ENCODE assay signal across 2 cellular contexts in the genomic region with DNA sequence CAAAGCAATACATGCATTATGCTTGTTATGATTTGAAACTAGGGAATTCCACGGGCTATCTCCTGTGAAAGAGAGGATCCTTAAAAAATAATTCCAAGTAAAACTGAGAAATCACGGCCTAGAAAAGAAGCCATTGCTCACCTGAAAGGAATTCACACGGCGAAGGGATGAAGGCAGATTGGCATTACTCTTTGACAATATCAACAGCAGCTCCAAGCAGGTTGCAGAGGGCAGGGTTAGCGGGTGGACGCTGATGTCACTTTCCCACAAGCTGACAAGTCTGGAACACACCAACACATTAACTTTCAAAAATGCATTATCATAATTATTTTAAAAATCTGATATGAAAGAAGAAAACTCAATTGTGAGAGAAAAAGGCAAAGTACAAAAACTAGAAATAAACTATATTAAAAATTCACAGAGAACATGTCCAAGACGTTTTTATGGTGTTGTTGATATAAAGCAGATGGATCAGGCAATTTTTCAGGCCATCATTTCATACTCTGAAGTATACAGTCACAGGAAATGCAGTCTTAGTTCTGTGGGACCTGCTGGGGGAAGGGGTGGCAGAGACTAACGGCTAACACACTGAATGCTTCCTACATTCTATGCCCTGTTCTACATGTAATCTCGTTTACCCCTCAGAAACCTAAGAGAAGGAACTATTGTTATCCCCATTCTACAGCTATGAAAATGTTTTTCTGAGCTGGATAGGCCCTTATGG.
TF ChIP-seq lines count a peak whose summit lies in the region.

No MANE protein-coding gene starts in this region.

TF ChIP-seq in GM23338, 12 proteins besides CTCF, POLR2A, EP300 and RAD21 (continues in another document):
- TF ChIP-seq ZNF331 (CRISPR knock-in tag; IDR thresholded peaks at IDR 0.05; ENCODE audit: low read depth): no peak
- TF ChIP-seq EZH2 (IDR thresholded peaks at IDR 0.05; ENCODE audit: low read depth, unreplicated experiment): no peak
- no peak for TF ChIP-seq REST (IDR thresholded peaks at IDR 0.05; ENCODE audit: unreplicated experiment)
- no peak for TF ChIP-seq NANOG (IDR thresholded peaks at IDR 0.05; ENCODE audit: borderline replicate concordance)
- TF ChIP-seq JUNB (IDR thresholded peaks at IDR 0.05; ENCODE audit: unreplicated experiment): no peak
- no peak for TF ChIP-seq POLR2AphosphoS5 (IDR thresholded peaks at IDR 0.05; ENCODE audit: low read depth)
- TF ChIP-seq STAT1 (IDR thresholded peaks at IDR 0.05; ENCODE audit: unreplicated experiment): no peak
- TF ChIP-seq EZH2phosphoT487 (IDR thresholded peaks at IDR 0.05; ENCODE audit: unreplicated experiment): no peak
- TF ChIP-seq ZNF114 (CRISPR knock-in tag; IDR thresholded peaks at IDR 0.05): no peak
- TF ChIP-seq, protein P1, sequence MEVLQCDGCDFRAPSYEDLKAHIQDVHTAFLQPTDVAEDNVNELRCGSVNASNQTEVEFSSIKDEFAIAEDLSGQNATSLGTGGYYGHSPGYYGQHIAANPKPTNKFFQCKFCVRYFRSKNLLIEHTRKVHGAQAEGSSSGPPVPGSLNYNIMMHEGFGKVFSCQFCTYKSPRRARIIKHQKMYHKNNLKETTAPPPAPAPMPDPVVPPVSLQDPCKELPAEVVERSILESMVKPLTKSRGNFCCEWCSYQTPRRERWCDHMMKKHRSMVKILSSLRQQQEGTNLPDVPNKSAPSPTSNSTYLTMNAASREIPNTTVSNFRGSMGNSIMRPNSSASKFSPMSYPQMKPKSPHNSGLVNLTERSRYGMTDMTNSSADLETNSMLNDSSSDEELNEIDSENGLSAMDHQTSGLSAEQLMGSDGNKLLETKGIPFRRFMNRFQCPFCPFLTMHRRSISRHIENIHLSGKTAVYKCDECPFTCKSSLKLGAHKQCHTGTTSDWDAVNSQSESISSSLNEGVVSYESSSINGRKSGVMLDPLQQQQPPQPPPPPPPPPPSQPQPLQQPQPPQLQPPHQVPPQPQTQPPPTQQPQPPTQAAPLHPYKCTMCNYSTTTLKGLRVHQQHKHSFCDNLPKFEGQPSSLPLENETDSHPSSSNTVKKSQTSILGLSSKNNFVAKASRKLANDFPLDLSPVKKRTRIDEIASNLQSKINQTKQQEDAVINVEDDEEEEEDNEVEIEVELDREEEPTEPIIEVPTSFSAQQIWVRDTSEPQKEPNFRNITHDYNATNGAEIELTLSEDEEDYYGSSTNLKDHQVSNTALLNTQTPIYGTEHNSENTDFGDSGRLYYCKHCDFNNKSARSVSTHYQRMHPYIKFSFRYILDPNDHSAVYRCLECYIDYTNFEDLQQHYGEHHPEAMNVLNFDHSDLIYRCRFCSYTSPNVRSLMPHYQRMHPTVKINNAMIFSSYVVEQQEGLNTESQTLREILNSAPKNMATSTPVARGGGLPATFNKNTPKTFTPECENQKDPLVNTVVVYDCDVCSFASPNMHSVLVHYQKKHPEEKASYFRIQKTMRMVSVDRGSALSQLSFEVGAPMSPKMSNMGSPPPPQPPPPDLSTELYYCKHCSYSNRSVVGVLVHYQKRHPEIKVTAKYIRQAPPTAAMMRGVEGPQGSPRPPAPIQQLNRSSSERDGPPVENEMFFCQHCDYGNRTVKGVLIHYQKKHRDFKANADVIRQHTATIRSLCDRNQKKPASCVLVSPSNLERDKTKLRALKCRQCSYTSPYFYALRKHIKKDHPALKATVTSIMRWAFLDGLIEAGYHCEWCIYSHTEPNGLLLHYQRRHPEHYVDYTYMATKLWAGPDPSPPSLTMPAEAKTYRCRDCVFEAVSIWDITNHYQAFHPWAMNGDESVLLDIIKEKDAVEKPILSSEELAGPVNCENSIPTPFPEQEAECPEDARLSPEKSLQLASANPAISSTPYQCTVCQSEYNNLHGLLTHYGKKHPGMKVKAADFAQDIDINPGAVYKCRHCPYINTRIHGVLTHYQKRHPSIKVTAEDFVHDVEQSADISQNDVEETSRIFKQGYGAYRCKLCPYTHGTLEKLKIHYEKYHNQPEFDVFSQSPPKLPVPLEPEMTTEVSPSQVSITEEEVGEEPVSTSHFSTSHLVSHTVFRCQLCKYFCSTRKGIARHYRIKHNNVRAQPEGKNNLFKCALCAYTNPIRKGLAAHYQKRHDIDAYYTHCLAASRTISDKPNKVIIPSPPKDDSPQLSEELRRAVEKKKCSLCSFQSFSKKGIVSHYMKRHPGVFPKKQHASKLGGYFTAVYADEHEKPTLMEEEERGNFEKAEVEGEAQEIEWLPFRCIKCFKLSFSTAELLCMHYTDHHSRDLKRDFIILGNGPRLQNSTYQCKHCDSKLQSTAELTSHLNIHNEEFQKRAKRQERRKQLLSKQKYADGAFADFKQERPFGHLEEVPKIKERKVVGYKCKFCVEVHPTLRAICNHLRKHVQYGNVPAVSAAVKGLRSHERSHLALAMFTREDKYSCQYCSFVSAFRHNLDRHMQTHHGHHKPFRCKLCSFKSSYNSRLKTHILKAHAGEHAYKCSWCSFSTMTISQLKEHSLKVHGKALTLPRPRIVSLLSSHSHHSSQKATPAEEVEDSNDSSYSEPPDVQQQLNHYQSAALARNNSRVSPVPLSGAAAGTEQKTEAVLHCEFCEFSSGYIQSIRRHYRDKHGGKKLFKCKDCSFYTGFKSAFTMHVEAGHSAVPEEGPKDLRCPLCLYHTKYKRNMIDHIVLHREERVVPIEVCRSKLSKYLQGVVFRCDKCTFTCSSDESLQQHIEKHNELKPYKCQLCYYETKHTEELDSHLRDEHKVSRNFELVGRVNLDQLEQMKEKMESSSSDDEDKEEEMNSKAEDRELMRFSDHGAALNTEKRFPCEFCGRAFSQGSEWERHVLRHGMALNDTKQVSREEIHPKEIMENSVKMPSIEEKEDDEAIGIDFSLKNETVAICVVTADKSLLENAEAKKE (CRISPR knock-in tag; IDR thresholded peaks at IDR 0.05): no peak
- TF ChIP-seq CREB1 (CRISPR knock-in tag; IDR thresholded peaks at IDR 0.05; ENCODE audit: low read depth): no peak

TF ChIP-seq in SK-N-SH treated with all-trans-retinoic acid at 6 μM for 48 hours, 23 proteins besides CTCF, POLR2A, EP300 and RAD21:
- TF ChIP-seq POU6F1 (CRISPR knock-in tag; IDR thresholded peaks at IDR 0.05; ENCODE audit: borderline replicate concordance, low read depth): no peak
- no peak for TF ChIP-seq ZC3H10 (CRISPR knock-in tag; IDR thresholded peaks at IDR 0.05)
- no peak for TF ChIP-seq PPARA (CRISPR knock-in tag; IDR thresholded peaks at IDR 0.05; ENCODE audit: borderline replicate concordance)
- no peak for TF ChIP-seq ZNF565 (CRISPR knock-in tag; conservative IDR thresholded peaks at IDR 0.05; ENCODE audit: low read depth)
- TF ChIP-seq GLIS3 (CRISPR knock-in tag; IDR thresholded peaks at IDR 0.05): no peak
- TF ChIP-seq, protein P2, sequence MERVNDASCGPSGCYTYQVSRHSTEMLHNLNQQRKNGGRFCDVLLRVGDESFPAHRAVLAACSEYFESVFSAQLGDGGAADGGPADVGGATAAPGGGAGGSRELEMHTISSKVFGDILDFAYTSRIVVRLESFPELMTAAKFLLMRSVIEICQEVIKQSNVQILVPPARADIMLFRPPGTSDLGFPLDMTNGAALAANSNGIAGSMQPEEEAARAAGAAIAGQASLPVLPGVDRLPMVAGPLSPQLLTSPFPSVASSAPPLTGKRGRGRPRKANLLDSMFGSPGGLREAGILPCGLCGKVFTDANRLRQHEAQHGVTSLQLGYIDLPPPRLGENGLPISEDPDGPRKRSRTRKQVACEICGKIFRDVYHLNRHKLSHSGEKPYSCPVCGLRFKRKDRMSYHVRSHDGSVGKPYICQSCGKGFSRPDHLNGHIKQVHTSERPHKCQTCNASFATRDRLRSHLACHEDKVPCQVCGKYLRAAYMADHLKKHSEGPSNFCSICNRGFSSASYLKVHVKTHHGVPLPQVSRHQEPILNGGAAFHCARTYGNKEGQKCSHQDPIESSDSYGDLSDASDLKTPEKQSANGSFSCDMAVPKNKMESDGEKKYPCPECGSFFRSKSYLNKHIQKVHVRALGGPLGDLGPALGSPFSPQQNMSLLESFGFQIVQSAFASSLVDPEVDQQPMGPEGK (CRISPR knock-in tag; IDR thresholded peaks at IDR 0.05; ENCODE audit: borderline replicate concordance): no peak
- TF ChIP-seq ZFP3 (CRISPR knock-in tag; IDR thresholded peaks at IDR 0.05): no peak
- no peak for TF ChIP-seq SNAI2 (CRISPR knock-in tag; IDR thresholded peaks at IDR 0.05)
- no peak for TF ChIP-seq CSDC2 (CRISPR knock-in tag; IDR thresholded peaks at IDR 0.05)
